Comparison of ENCODE assay signal across 8 cellular contexts in genomic region chr9:34611811-34612787, GRCh38. TPM values are rescaled to one million over a fixed set of nuclear protein-coding genes. Genes with fewer than 3 reads are reported as not detected.
DNase-seq lines count a peak whose midpoint lies in the region; ATAC-seq and TF ChIP-seq lines count a peak whose summit lies in the region.

Gene RPP25L, minus strand, starts transcription at chr9:34612097. Its CDS starts 801 bp downstream, at chr9:34611296.

- H3K9me3 Mint-ChIP-seq in endothelial cell (ENCODE audit: unreplicated experiment): no peaks in the 10 kb centered on the region

- ATAC-seq in HG03457 (IDR thresholded peaks at IDR 0.05; ENCODE audit: unreplicated experiment): peak; percentile 64

- no peak for TF ChIP-seq CTCF in endothelial cell (IDR thresholded peaks at IDR 0.05; ENCODE audit: unreplicated experiment)

- H3K36me3 Mint-ChIP-seq in endothelial cell (ENCODE audit: low read depth, unreplicated experiment): peaks cover 21% of the 10 kb centered on the region

- peak within 1 kb of the TSS; percentile 70 for H3K27ac Mint-ChIP-seq in endothelial cell (ENCODE audit: unreplicated experiment)

- peaks cover 15% of the 10 kb centered on the region for H3K4me1 Mint-ChIP-seq in endothelial cell (ENCODE audit: unreplicated experiment)

- peak; percentile 96 for DNase-seq in CD1c-positive myeloid dendritic cell (ENCODE audit: extremely low spot score)
- DNase-seq in GM19240 (ENCODE audit: insufficient read length, low spot score): peak; percentile 87
- peak; percentile 72 to 90 for DNase-seq in NOMO-1 (lab: John Stamatoyannopoulos, UW; ENCODE audit: unreplicated experiment in 2 of 2)
- peak; percentile 83 for DNase-seq in activated CD8-positive, alpha-beta memory T cell treated with anti-CD3 and anti-CD28 coated beads, Interleukin-2, amount 50 U/mL, for 4 hours
- peak; percentile 87 for DNase-seq in endothelial cell (ENCODE audit: low spot score)
- peak; percentile 89 for DNase-seq in midbrain (lab: John Stamatoyannopoulos, UW)
- DNase-seq in stimulated activated CD8-positive, alpha-beta memory T cell treated with anti-CD3 and anti-CD28 coated beads, Interleukin-15, amount 100 ng/mL, for 48 hours (ENCODE audit: low read depth in 2 of 2): peak; percentile 73 to 81

- H3K4me3 Mint-ChIP-seq in endothelial cell (ENCODE audit: unreplicated experiment): peak within 1 kb of the TSS; percentile 90

- peaks cover 9% of the 10 kb centered on the region for H3K27me3 Mint-ChIP-seq in endothelial cell (ENCODE audit: unreplicated experiment)

RNA-seq across cellular contexts. Expression of gene RPP25L, which starts in this region (rescaled TPM):
- total RNA-seq in endothelial cell (ENCODE audit: unreplicated experiment): 12.9 TPM

Comparison
In these comparisons a context has a peak if more than half of its experiments do, and no peak if none do; other contexts are left out.
1. Peak in every context shown above with its lines: DNase-seq and ATAC-seq.